In the genomic region with DNA sequence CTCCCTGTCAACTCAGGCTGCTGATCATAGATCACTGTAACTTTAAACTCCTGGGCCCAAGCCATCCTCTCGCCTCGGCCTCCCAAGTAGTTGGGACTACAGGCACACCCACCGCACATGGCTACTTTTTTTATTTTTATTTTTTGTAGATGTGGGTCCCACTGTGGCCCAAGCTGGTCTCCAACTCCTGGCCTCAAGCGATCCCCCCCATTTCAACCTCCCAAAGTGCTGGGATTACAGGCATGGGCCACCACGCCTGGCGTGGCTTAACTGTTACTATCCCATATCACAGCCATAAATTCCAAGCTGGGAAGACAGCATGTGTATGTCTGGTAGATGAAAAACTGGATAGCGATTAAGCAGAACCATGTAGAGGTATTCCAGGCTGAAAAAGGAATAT, we compare ENCODE assay signal across 1 cellular context.
TF ChIP-seq lines count a peak whose summit lies in the region.

No MANE protein-coding gene starts in this region.

TF ChIP-seq in IMR-90, 13 proteins besides CTCF, POLR2A, EP300 and RAD21:
- TF ChIP-seq MAFK (IDR thresholded peaks at IDR 0.05; ENCODE audit: low read depth, low read length) (no peak), MXI1 (IDR thresholded peaks at IDR 0.05; ENCODE audit: borderline replicate concordance, low read depth, low read length) (no peak), MAZ (IDR thresholded peaks at IDR 0.05; ENCODE audit: borderline replicate concordance, low read depth, low read length) (no peak), NFE2L2 (IDR thresholded peaks at IDR 0.05; ENCODE audit: low read depth, low read length) (no peak)
